Comparison of ENCODE assay signal across 26 cellular contexts in the genomic region with DNA sequence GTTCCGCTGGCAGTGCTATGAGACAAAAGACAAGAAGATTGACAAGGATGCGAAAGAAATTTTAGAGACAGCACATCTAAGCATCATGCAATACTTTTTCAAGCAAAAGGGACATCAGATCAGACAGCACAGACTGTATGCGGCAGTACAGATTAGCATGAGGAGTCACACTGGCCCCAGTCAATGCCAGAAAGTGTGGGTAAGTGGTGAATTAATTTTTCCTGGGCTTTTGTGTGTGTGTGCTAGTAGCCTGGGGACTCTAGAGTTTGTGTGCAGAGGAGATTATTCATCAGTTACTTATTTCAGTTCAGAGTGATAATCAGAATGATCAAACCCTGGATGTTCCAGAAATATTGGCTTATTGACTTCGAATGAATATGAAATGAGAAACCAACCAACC. TPM values are rescaled to one million over a fixed set of nuclear protein-coding genes. Genes with fewer than 3 reads are reported as not detected.
"Had no signal": no experiment of that assay in that cellular context is flagged by ENCODE, and none has a peak within 500 bp of the region (broad histone marks: within the 10 kb centered on the region; RNA-seq: fewer than 3 reads in every experiment).

No MANE protein-coding gene starts in this region.

- DNase-seq: activated B cell treated with CpG ODN at 0.5 μM for 24 hours; activated CD4-positive, alpha-beta T cell treated with anti-CD3 and anti-CD28 coated beads for 36 hours; activated CD4-positive, alpha-beta T cell treated with anti-CD3 and anti-CD28 coated beads, Interleukin-2, amount 50 U/mL, for 48 hours; activated CD8-positive, alpha-beta memory T cell treated with anti-CD3 and anti-CD28 coated beads, Interleukin-2, amount 50 U/mL, for 48 hours; activated naive CD4-positive, alpha-beta T cell treated with Interleukin-2 at 50 U/mL for 16 hours; activated naive CD8-positive, alpha-beta T cell treated with anti-CD3 and anti-CD28 coated beads for 36 hours; activated T-cell treated with anti-CD3 and anti-CD28 coated beads, Interleukin-2, amount 50 U/mL, for 4 hours; cerebellar nuclear complex; foreskin fibroblast; left ventricle myocardium superior; mammary epithelial cell; naive thymus-derived CD8-positive, alpha-beta T cell; ovary; spleen; stimulated activated CD4-positive, alpha-beta T cell treated with anti-CD3 and anti-CD28 coated beads, Interleukin-4, amount 100 ng/mL, for 1 hour; stimulated activated naive CD8-positive, alpha-beta T cell treated with anti-CD3 and anti-CD28 coated beads, Interleukin-15, Interleukin-2, amounts not matched to agents 100 U/mL and 50 U/mL, for 24 hours; substantia nigra; T1000 had no signal

- H3K27ac ChIP-seq: coronary artery, hepatocyte, ovary, prostate gland, spleen had no signal

- H3K27me3 ChIP-seq: hepatocyte, ovary, tibial nerve had no signal

- H3K9me3 ChIP-seq: ovary, prostate gland, spleen, tibial nerve had no signal

- H3K4me3 ChIP-seq: coronary artery, hepatocyte, ovary, prostate gland, spleen, tibial nerve had no signal

- H3K4me1 ChIP-seq: prostate gland, spleen had no signal

- FAIRE-seq: urothelium cell line had no signal

- ATAC-seq: activated CD4-positive, alpha-beta T cell treated with anti-CD3 and anti-CD28 coated beads for 36 hours; activated T-cell treated with anti-CD3 and anti-CD28 coated beads, Interleukin-2, amount 50 U/mL, for 4 hours; left ventricle myocardium superior; naive thymus-derived CD8-positive, alpha-beta T cell; stimulated activated naive CD8-positive, alpha-beta T cell treated with anti-CD3 and anti-CD28 coated beads, Interleukin-15, Interleukin-2, amounts not matched to agents 100 U/mL and 50 U/mL, for 24 hours had no signal

- H3K36me3 ChIP-seq: ovary, prostate gland, spleen had no signal

RNA-seq across cellular contexts. Expression of a gene that starts 47.2 kb away (rescaled TPM):
- total RNA-seq: activated B cell treated with CpG ODN at 0.5 μM for 24 hours; activated CD8-positive, alpha-beta memory T cell treated with anti-CD3 and anti-CD28 coated beads for 36 hours; activated naive CD8-positive, alpha-beta T cell treated with anti-CD3 and anti-CD28 coated beads for 36 hours; activated T-helper 2 cell treated with anti-CD3 and anti-CD28 coated beads, Interferon-gamma antibody, Interleukin-2, Interleukin-4, amounts not matched to agents 10 μg/mL and 5 μg/mL and 100 μg/mL, durations not matched to agents 14 hours and 24 hours and 36 hours; naive thymus-derived CD8-positive, alpha-beta T cell; T-helper 1 cell treated with Interleukin-12 subunit alpha and Interleukin-12 subunit beta and Interleukin-4 antibody, amounts not matched to agents 30 ng/mL and 1 ng/mL, for 36 hours had no signal
- polyA plus RNA-seq: naive thymus-derived CD8-positive, alpha-beta T cell had no signal
